Comparison of ENCODE assay signal across 9 cellular contexts in the genomic region with DNA sequence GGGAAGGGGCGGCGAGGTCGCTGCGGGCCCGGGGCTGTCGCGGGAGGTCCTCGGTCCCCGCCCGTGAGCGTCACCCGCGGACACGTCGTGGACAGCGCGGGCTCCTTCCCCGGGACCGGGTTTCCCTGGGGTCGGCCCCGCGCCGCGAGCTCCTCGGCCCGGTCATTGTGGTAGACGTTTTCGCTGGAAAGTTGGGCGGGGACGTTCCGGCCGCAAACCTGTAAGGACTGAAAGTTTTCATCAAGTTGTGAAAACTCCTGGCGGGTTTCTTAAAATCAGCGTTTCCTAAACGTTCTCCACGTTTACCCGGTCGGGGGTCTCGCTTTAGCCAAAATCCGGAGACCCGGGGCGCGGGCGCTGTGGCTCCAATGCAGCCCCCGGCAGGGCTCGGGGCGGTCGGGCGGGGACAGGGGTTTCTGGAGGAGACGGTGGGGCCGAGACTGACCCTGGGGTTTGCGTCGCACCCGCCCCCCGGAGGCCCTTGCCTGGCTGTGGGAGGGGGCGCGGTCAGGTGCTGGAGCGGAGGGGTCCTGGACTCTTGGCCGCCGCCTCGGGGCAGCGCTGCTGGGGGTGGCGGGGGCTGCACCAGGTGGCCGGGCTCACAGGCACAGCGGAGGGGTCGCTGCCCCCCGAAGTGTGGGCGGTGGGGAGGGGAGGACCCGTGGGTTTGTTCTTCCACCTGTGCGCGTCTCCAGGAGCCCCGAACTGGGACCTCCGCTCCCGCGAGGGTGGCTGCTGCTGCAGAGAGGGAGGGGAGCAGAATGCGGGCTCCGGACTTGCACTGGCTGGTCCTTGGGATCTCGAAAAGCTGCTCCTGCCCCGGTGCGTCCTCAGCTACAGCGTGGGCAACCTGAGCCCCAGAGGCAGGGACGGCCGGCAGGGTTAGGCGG. TPM values are rescaled to one million over a fixed set of nuclear protein-coding genes. Genes with fewer than 3 reads are reported as not detected.
DNase-seq lines count a peak whose midpoint lies in the region; ATAC-seq, FAIRE-seq and TF ChIP-seq lines count a peak whose summit lies in the region.
"Had no signal": no experiment of that assay in that cellular context is flagged by ENCODE, and none has a peak within 500 bp of the region (broad histone marks: within the 10 kb centered on the region; RNA-seq: fewer than 3 reads in every experiment).

No MANE protein-coding gene starts in this region.

- no peak overlapping the region for H4K91ac ChIP-seq in H1 (replicated peaks; ENCODE audit: insufficient read length, low read length)

- no peak for TF ChIP-seq EP300 in H1 (IDR thresholded peaks at IDR 0.05; ENCODE audit: borderline replicate concordance in 1 of 2, low read depth in 2 of 2, low read length in 2 of 2)

- H2BK20ac ChIP-seq in H1 (ENCODE audit: low read length), result no peak overlapping the region

- TF ChIP-seq CTCF in H1 (IDR thresholded peaks at IDR 0.05; ENCODE audit: control extremely low read depth in 1 of 3, insufficient read depth in 1 of 3, low read depth in 1 of 3, low read length in 3 of 3) (no peak), natural killer cell (IDR thresholded peaks at IDR 0.05) (no peak), GM13976 (IDR thresholded peaks at IDR 0.05; ENCODE audit: borderline replicate concordance, control extremely low read depth, extremely low read depth, insufficient read depth, missing control alignments) (no peak)

- no peak overlapping the region for H2AK5ac ChIP-seq in H1 (ENCODE audit: low read depth, low read length)

- peaks cover 97% of the 10 kb centered on the region for H3K4me1 ChIP-seq in BLaER1
- H3K4me1 ChIP-seq in H1 (replicated peaks in 1 of 4; ENCODE audit: control insufficient read depth in 3 of 4, insufficient read depth in 4 of 4, low read length in 3 of 4), result peaks cover 0 to 24% (median 18%) of the 10 kb centered on the region in 4 experiments; a peak in 6 of 7 replicates

- peak overlapping the region; percentile 66 for H3K4me3 Mint-ChIP-seq in natural killer cell

- no peak overlapping the region; the same call in 1 of the 2 replicates for H4K8ac ChIP-seq in H1 (ENCODE audit: extremely low read depth, insufficient read depth, low read length)

- POLR2A ChIA-PET in H1 (lab: Charles Lee; ENCODE audit: partially characterized antibody), result interaction anchor here (1.2 kb wide), 1 partner anchor 19 kb away, joined by 3 read pairs; no protein-coding TSS in a partner anchor

- no peak for TF ChIP-seq POLR2A in H1 (IDR thresholded peaks at IDR 0.05; ENCODE audit: control extremely low read depth in 1 of 2, low read depth in 2 of 2, low read length in 2 of 2)

- no peak overlapping the region for H3K56ac ChIP-seq in H1 (replicated peaks; ENCODE audit: insufficient read length, low read depth, low read length)

- no peak overlapping the region for H2BK12ac ChIP-seq in H1 (ENCODE audit: low read depth, low read length)

- no peak overlapping the region for H4K5ac ChIP-seq in H1 (ENCODE audit: insufficient read length, low read depth, low read length)

- TF ChIP-seq RAD21 in H1 (IDR thresholded peaks at IDR 0.05 in 1 of 2, conservative IDR thresholded peaks at IDR 0.05 in 1 of 2; ENCODE audit: low read depth in 2 of 2, low read length in 2 of 2), result no peak

- peaks cover 13% of the 10 kb centered on the region for H3K79me1 ChIP-seq in H1 (ENCODE audit: low read depth, low read length)

- no peak overlapping the region for H3K14ac ChIP-seq in H1 (ENCODE audit: insufficient read length)

- H3K9me3 Mint-ChIP-seq in natural killer cell, result no peaks in the 10 kb centered on the region

- peaks cover 8% of the 10 kb centered on the region for H3K23me2 ChIP-seq in H1 (ENCODE audit: low read depth, low read length)

- H3K4me2 ChIP-seq in BLaER1 (peak overlapping the region; percentile 90), H1 (ENCODE audit: insufficient read depth in 1 of 2, low read depth in 2 of 2, low read length in 2 of 2) (peak overlapping the region; percentile 62 to 82)

- FAIRE-seq in H1 (lab: Jason Lieb, UNC), result no peak

- no peak overlapping the region for H3K4ac ChIP-seq in H1 (replicated peaks; ENCODE audit: insufficient read length, low read depth, low read length)

- 0 out of 2 replicates have a peak overlapping the region, but pooled peaks have one; percentile 10 for H3K9ac ChIP-seq in BLaER1
- H3K9ac ChIP-seq in H1 (replicated peaks in 1 of 4; ENCODE audit: extremely low read depth in 1 of 4, low read depth in 3 of 4, low read length in 3 of 4), result peak overlapping the region; percentile 20 to 77 (median 32); a peak in 5 of 7 replicates

- CTCF ChIA-PET in H1 (lab: Charles Lee; ENCODE audit: partially characterized antibody), result interaction anchor here (0.6 to 0.7 kb wide), 2 partner anchors 28 to 107 kb away, joined by 3 read pairs; no protein-coding TSS in a partner anchor

- no peak overlapping the region; the same call in 1 of the 2 replicates for H3K18ac ChIP-seq in H1 (ENCODE audit: extremely low read depth, low read length)

- peaks cover 5 to 15% of the 10 kb centered on the region in 2 donors for H3K27me3 Mint-ChIP-seq in natural killer cell (ENCODE audit: low read depth in 2 of 2)

- in situ Hi-C loops in GM13976 (cut with MboI; ENCODE audit: low sequenced_read_pairs, unreplicated experiment), result no loop called here

- H3K9me3 ChIP-seq in BLaER1 (no peaks in the 10 kb centered on the region), MG63 (no peaks in the 10 kb centered on the region), H1 (ENCODE audit: insufficient read depth in 2 of 2, low read depth in 1 of 2, low read length in 1 of 2) (no peaks in the 10 kb centered on the region)

- H3K4me1 Mint-ChIP-seq in natural killer cell, result peaks cover 8 to 22% of the 10 kb centered on the region in 2 donors

- H2BK15ac ChIP-seq in H1 (ENCODE audit: low read length), result no peak overlapping the region

- H3K36me3 ChIP-seq in BLaER1, result no peaks in the 10 kb centered on the region; the same call in 1 of the 2 replicates
- no peaks in the 10 kb centered on the region for H3K36me3 ChIP-seq in MG63
- H3K36me3 ChIP-seq in H1 (ENCODE audit: control insufficient read depth in 2 of 4, insufficient read depth in 4 of 4, low read length in 3 of 4), result peaks cover 0 to 7% (median 4%) of the 10 kb centered on the region in 4 experiments; a peak in 4 of 8 replicates

- peaks cover 59% of the 10 kb centered on the region for H3K27me3 ChIP-seq in BLaER1
- H3K27me3 ChIP-seq in MG63, result peaks cover 10% of the 10 kb centered on the region
- H3K27me3 ChIP-seq in H1 (replicated peaks in 1 of 4; ENCODE audit: control insufficient read depth in 3 of 4, extremely low read depth in 1 of 4, insufficient read depth in 3 of 4, low read length in 3 of 4), result no peaks in the 10 kb centered on the region; a peak in 1 of 7 replicates

- H3K79me2 ChIP-seq in H1 (ENCODE audit: control insufficient read depth in 1 of 2, insufficient read depth in 2 of 2, low read length in 2 of 2), result peaks cover 0 to 26% of the 10 kb centered on the region in 2 experiments; a peak in 2 of 4 replicates

- no peaks in the 10 kb centered on the region for H3K36me3 Mint-ChIP-seq in natural killer cell

- intact Hi-C loops in natural killer cell (cut with micrococcal nuclease), result no loop called here

- H3K23ac ChIP-seq in H1 (ENCODE audit: insufficient read length), result no peak overlapping the region

- DNase-seq in MG63 (no peak), H1 (ENCODE audit: low read depth in 1 of 2, low spot score in 2 of 2) (no peak), natural killer cell (no peak), SKM-1 treated with dmso at 0.1 percent for 144 hours (lab: John Stamatoyannopoulos, UW; ENCODE audit: unreplicated experiment) (no peak), AG08396 (ENCODE audit: low spot score) (no peak), GM13976 (ENCODE audit: low spot score) (no peak)
- DNase-seq: GF-D8 had no signal

- peak overlapping the region; percentile 81; the same call in 1 of the 2 replicates for H2BK5ac ChIP-seq in H1 (ENCODE audit: low read depth, low read length)

- H3K4me3 ChIP-seq in BLaER1 (peak overlapping the region; percentile 67), MG63 (peak overlapping the region; percentile 32), H1 (ENCODE audit: extremely low read depth in 1 of 4, insufficient read depth in 2 of 4, low read depth in 3 of 4, low read length in 4 of 4) (peak overlapping the region; percentile 69 to 79 (median 79))

- no peak overlapping the region for H2AFZ ChIP-seq in H1 (ENCODE audit: low read length)

- WGBS in H1 (ENCODE audit: extremely low coverage in 1 of 2, insufficient coverage in 1 of 2, insufficient read length in 1 of 2, insufficient replicate concordance in 2 of 2, low coverage in 1 of 2, low lambda C conversion rate in 2 of 2, missing lambda C conversion rate in 1 of 2), 2 experiments, result 9% methylated on average over 46 of the region's 84 CpGs; no CpG with 5 or more reads in 1 of the 2 experiments

- H3K27ac Mint-ChIP-seq in natural killer cell, result peak overlapping the region in 1 of 2 donors; percentile 53

- no peak for ATAC-seq in natural killer cell
- ATAC-seq in GM18867 (IDR thresholded peaks at IDR 0.05; ENCODE audit: unreplicated experiment), result no peak

- H3K27ac ChIP-seq in BLaER1, result no peak overlapping the region
- H3K27ac ChIP-seq in H1 (ENCODE audit: low read depth, low read length), result no peak overlapping the region

- H2BK120ac ChIP-seq in H1 (replicated peaks; ENCODE audit: low read depth, low read length), result no peak overlapping the region

- H4K20me1 ChIP-seq in BLaER1, result peaks cover 15% of the 10 kb centered on the region
- H4K20me1 ChIP-seq in H1 (replicated peaks in 1 of 2; ENCODE audit: control insufficient read depth in 1 of 2, insufficient read depth in 2 of 2, low read length in 2 of 2), result peaks cover 11 to 13% of the 10 kb centered on the region in 2 experiments

RNA-seq across cellular contexts. Expression of gene PRKCZ, which starts 0.8 kb away (rescaled TPM):
- total RNA-seq in MG63 (2014; rRNA removed; shearing (Covaris generic); ENCODE audit: low replicate concordance), result 5.3 and 12.2 TPM in 2 replicates
- 45.1 and 49.4 TPM in 2 replicates for total RNA-seq in H1 (2021; fragmentation: NEBNext Ultra II Directional; extraction: Animal tissue kit (Norgen Biotek cat#: 25700))
- 37.4 and 55.9 TPM in 2 replicates for polyA plus RNA-seq in H1 (2011; rRNA removed)
- 46.4 TPM for polyA plus RNA-seq in H1 (2011; cell fraction: cytosol; rRNA removed)
- polyA plus RNA-seq in H1 (2011; cell fraction: nucleus; rRNA removed), result 136 TPM
- 43.5 to 47.4 TPM (median 45.9 TPM) in 4 replicates for polyA plus RNA-seq in H1 (2012, experiment 1 of 2)
- 43.8 TPM for polyA plus RNA-seq in H1 (2012, experiment 2 of 2)
- 26.2 TPM for polyA plus RNA-seq in H1 (2013, experiment 1 of 2)
- 26.6 TPM for polyA plus RNA-seq in H1 (2013, experiment 2 of 2)
- polyA minus RNA-seq in H1 (2011; rRNA and poly(A)+ RNA removed), result 26.1 and 68.1 TPM in 2 replicates
- 23.0 TPM for polyA minus RNA-seq in H1 (2011; cell fraction: cytosol; rRNA and poly(A)+ RNA removed)
- polyA minus RNA-seq in H1 (2011; cell fraction: nucleus; rRNA and poly(A)+ RNA removed), result 32.2 TPM
- 10 to 100 TPM; 25.1 to 37.1 (median 30.5) TPM for total RNA-seq in natural killer cell

RNA-seq across cellular contexts. Expression of gene GABRD, which starts 31.9 kb away (rescaled TPM):
- not detected in 2 replicates for total RNA-seq in MG63 (2014; rRNA removed; shearing (Covaris generic); ENCODE audit: low replicate concordance)
- total RNA-seq in H1 (2021; fragmentation: NEBNext Ultra II Directional; extraction: Animal tissue kit (Norgen Biotek cat#: 25700)), result 1.8 and 1.9 TPM in 2 replicates
- polyA plus RNA-seq in H1 (2011; rRNA removed), result 3.0 and 3.3 TPM in 2 replicates
- 2.9 TPM for polyA plus RNA-seq in H1 (2011; cell fraction: cytosol; rRNA removed)
- 12.6 TPM for polyA plus RNA-seq in H1 (2011; cell fraction: nucleus; rRNA removed)
- polyA plus RNA-seq in H1 (2012, experiment 1 of 2), result 1.7 to 3.4 TPM (median 2.7 TPM) in 4 replicates
- polyA plus RNA-seq in H1 (2012, experiment 2 of 2), result 3.2 TPM
- 1.6 TPM for polyA plus RNA-seq in H1 (2013, experiment 1 of 2)
- polyA plus RNA-seq in H1 (2013, experiment 2 of 2), result 1.5 TPM
- 2.0 and 2.4 TPM in 2 replicates for polyA minus RNA-seq in H1 (2011; rRNA and poly(A)+ RNA removed)
- polyA minus RNA-seq in H1 (2011; cell fraction: cytosol; rRNA and poly(A)+ RNA removed), result 1.8 TPM
- 1.2 TPM for polyA minus RNA-seq in H1 (2011; cell fraction: nucleus; rRNA and poly(A)+ RNA removed)
- under 1 TPM in 2 of 3 donors, not detected in 1; 0.19 to 0.33 TPM for total RNA-seq in natural killer cell

RNA-seq across cellular contexts. Expression of gene CFAP74, which starts 47.5 kb away (rescaled TPM):
- total RNA-seq in MG63 (2014; rRNA removed; shearing (Covaris generic); ENCODE audit: low replicate concordance), result 0.20 TPM in 1 of 2 replicates, not detected in the other
- 0.20 and 0.33 TPM in 2 replicates for total RNA-seq in H1 (2021; fragmentation: NEBNext Ultra II Directional; extraction: Animal tissue kit (Norgen Biotek cat#: 25700))
- polyA plus RNA-seq in H1 (2011; rRNA removed), result 0.09 and 0.22 TPM in 2 replicates
- 0.14 TPM for polyA plus RNA-seq in H1 (2011; cell fraction: cytosol; rRNA removed)
- polyA plus RNA-seq in H1 (2011; cell fraction: nucleus; rRNA removed), result 1.3 TPM
- polyA plus RNA-seq in H1 (2012, experiment 1 of 2), result 0.15 to 0.23 TPM (median 0.23 TPM) in 3 of 4 replicates, not detected in the other
- polyA plus RNA-seq in H1 (2012, experiment 2 of 2), result 0.39 TPM
- polyA plus RNA-seq in H1 (2013, experiment 1 of 2), result 0.12 TPM
- polyA plus RNA-seq in H1 (2013, experiment 2 of 2), result 0.06 TPM
- 0.06 and 0.10 TPM in 2 replicates for polyA minus RNA-seq in H1 (2011; rRNA and poly(A)+ RNA removed)
- polyA minus RNA-seq in H1 (2011; cell fraction: cytosol; rRNA and poly(A)+ RNA removed), result not detected
- 0.50 TPM for polyA minus RNA-seq in H1 (2011; cell fraction: nucleus; rRNA and poly(A)+ RNA removed)
- not detected for total RNA-seq in natural killer cell
